30 cellular contexts compared by ENCODE assay signal in the genomic region with DNA sequence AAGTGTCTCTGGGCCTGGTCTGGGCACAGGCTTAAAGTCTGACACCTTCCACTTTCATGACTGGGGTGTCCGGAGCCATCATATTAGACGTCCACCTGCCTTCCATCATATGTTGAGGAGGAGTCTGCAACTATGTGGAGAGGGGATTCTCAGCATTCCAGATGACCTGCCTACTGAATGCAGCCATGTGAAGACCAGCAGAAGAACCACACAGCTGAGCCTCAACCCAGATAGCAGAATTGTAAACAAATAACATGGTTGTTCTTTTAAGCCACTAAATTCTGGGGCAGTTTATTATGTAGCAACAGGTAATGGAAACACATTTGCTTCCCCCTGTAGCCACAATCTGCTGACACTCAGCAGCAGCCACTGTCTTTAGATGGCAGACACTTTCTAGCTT. TPM values are rescaled to one million over a fixed set of nuclear protein-coding genes. Genes with fewer than 3 reads are reported as not detected.
"Had no signal": no experiment of that assay in that cellular context is flagged by ENCODE, and none has a peak within 500 bp of the region (broad histone marks: within the 10 kb centered on the region; RNA-seq: fewer than 3 reads in every experiment).

No MANE protein-coding gene starts in this region.

- H3K4me2 ChIP-seq: SK-N-SH had no signal

- ATAC-seq: activated CD4-positive, alpha-beta T cell treated with anti-CD3 and anti-CD28 coated beads for 36 hours; activated CD8-positive, alpha-beta T cell treated with anti-CD3 and anti-CD28 coated beads, Interleukin-2, amount 10 ng/mL, durations not matched to agents 7 days and 5 days; activated naive CD8-positive, alpha-beta T cell treated with anti-CD3 and anti-CD28 coated beads, Interleukin-2, amount 50 U/mL, for 24 hours; PC-3 had no signal

- H3K4me3 ChIP-seq: Peyer's patch, SJSA1 had no signal

- H3K36me3 ChIP-seq: Peyer's patch had no signal

- DNase-seq: activated CD4-positive, alpha-beta T cell treated with anti-CD3 and anti-CD28 coated beads for 36 hours; activated CD4-positive, alpha-beta T cell treated with anti-CD3 and anti-CD28 coated beads, Interleukin-2, amount 10 ng/mL, durations not matched to agents 7 days and 5 days; activated CD4-positive, alpha-beta T cell treated with anti-CD3 and anti-CD28 coated beads, Interleukin-2, amount 50 U/mL, for 48 hours; activated CD8-positive, alpha-beta memory T cell treated with anti-CD3 and anti-CD28 coated beads, Interleukin-2, amount 50 U/mL, for 4 hours; activated CD8-positive, alpha-beta T cell treated with anti-CD3 and anti-CD28 coated beads, Interleukin-2, amount 10 ng/mL, durations not matched to agents 7 days and 5 days; activated effector memory CD4-positive, alpha-beta T cell treated with Interleukin-2 at 50 U/mL for 16 hours; activated naive CD4-positive, alpha-beta T cell treated with anti-CD3 and anti-CD28 coated beads, Interleukin-2, amount 10 ng/mL, durations not matched to agents 7 days and 5 days; activated naive CD8-positive, alpha-beta T cell treated with anti-CD3 and anti-CD28 coated beads, Interleukin-2, amount 50 U/mL, for 24 hours; activated T-cell treated with anti-CD3 and anti-CD28 coated beads, Interleukin-2, amount 50 U/mL, for 48 hours; anterior cingulate cortex; caudate nucleus; Karpas-422; MV-4-11; NCI-H1092; NCI-H1436 treated with DMSO at 0.1 percent for 48 hours; NCI-H1694 treated with DMSO at 0.1 percent for 48 hours; NCI-H2029; NCI-H345; NCI-H524 treated with DMSO at 0.1 percent for 48 hours; NK-92 treated with Interleukin-12 subunit alpha and Interleukin-12 subunit beta, amount 100 ng/mL, for 24 hours; PC-3; Peyer's patch; RPMI8226; SHP77 treated with DMSO at 0.1 percent for 48 hours; SK-N-SH had no signal

- FAIRE-seq: bronchial epithelial cell, TTC549 had no signal

- H3K9me3 ChIP-seq: Peyer's patch, SJSA1, SK-N-SH had no signal

- H3K27ac ChIP-seq: Peyer's patch, SJSA1 had no signal

- H3K9ac ChIP-seq: SK-N-SH had no signal

- H3K27me3 ChIP-seq: Peyer's patch, SJSA1 had no signal

RNA-seq across cellular contexts. Expression of a gene that starts 25.6 kb away (rescaled TPM):
- total RNA-seq: activated CD8-positive, alpha-beta T cell treated with anti-CD3 and anti-CD28 coated beads, Interleukin-2, amount 10 ng/mL, durations not matched to agents 7 days and 5 days; bronchial epithelial cell; MCF 10A; NCI-H460; PC-3; Peyer's patch; SJSA1 had no signal
